ENCODE assay signal across 9 cellular contexts in genomic region chr1:110035236-110035752, GRCh38. TPM values are rescaled to one million over a fixed set of nuclear protein-coding genes. Genes with fewer than 3 reads are reported as not detected.
A peak's percentile ranks its signal among the peaks of the same experiment; 100 is the strongest.
DNase-seq lines count a peak whose midpoint lies in the region; ATAC-seq and TF ChIP-seq lines count a peak whose summit lies in the region.
"Had no signal": no experiment of that assay in that cellular context is flagged by ENCODE, and none has a peak within 500 bp of the region (broad histone marks: within the 10 kb centered on the region; RNA-seq: fewer than 3 reads in every experiment).

No MANE protein-coding gene starts in this region.

- CTCF ChIA-PET in SK-N-SH (lab: Yijun Ruan, JAX), result interaction anchor here (0.9 to 42.0 kb wide), 14 partner anchors 11 to 502 kb away, joined by 3 to 1768 read pairs (median 4); partner anchors contain the start of genes AHCYL1 and UBL4B

- H3K4me1 Mint-ChIP-seq in GM23338, result peaks cover 26% of the 10 kb centered on the region

- peak overlapping the region; percentile 76 for H3K4me3 ChIP-seq in GM23338
- H3K4me3 ChIP-seq in SK-N-SH (ENCODE audit: low read depth in 2 of 2, low read length in 1 of 2), result peak overlapping the region; percentile 62 to 99
- peak overlapping the region; percentile 93 for H3K4me3 ChIP-seq in psoas muscle

- H3K4me2 ChIP-seq in GM23338 (peak overlapping the region; percentile 93), SK-N-SH (peak overlapping the region; percentile 96)

- H3F3A ChIP-seq in GM23338 (replicated peaks; ENCODE audit: low read depth) (no peaks in the 10 kb centered on the region; the same call in 1 of the 2 replicates), SK-N-SH (replicated peaks; ENCODE audit: insufficient read depth) (no peaks in the 10 kb centered on the region)

- TF ChIP-seq EP300 in SK-N-SH (IDR thresholded peaks at IDR 0.05; ENCODE audit: borderline replicate concordance in 1 of 2, low read depth in 1 of 2, low read length in 1 of 2), result no peak

- DNase-seq in GM23338 (ENCODE audit: low spot score) (peak; percentile 72), SK-N-SH (no peak), fibroblast of peridontal ligament (ENCODE audit: extremely low read depth) (peak; percentile 21), psoas muscle (no peak), GOT3 (lab: John Stamatoyannopoulos, UW) (no peak), GF-D8 (lab: John Stamatoyannopoulos, UW) (no peak)

- peaks cover 29% of the 10 kb centered on the region for H3K36me3 Mint-ChIP-seq in GM23338 (ENCODE audit: low read depth)

- TF ChIP-seq CTCF in C4-2B (conservative IDR thresholded peaks at IDR 0.05) (no peak), GM23338 (conservative IDR thresholded peaks at IDR 0.05; ENCODE audit: low read depth in 2 of 2) (no peak), SK-N-SH (IDR thresholded peaks at IDR 0.05) (no peak), psoas muscle (IDR thresholded peaks at IDR 0.05) (no peak)

- peak overlapping the region; percentile 96 for H3K4me3 Mint-ChIP-seq in GM23338

- peak overlapping the region; percentile 82 for H3K27ac ChIP-seq in C4-2B
- no peak overlapping the region for H3K27ac ChIP-seq in GM23338 (ENCODE audit: low read depth)
- peak overlapping the region; percentile 82 to 89; a peak in 3 of 4 replicates for H3K27ac ChIP-seq in SK-N-SH (ENCODE audit: low read depth in 2 of 2, low read length in 1 of 2)
- H3K27ac ChIP-seq in psoas muscle, result peak overlapping the region; percentile 88

- H3K9me3 Mint-ChIP-seq in GM23338, result no peaks in the 10 kb centered on the region

- H3K9me3 ChIP-seq in SK-N-SH, result no peaks in the 10 kb centered on the region
- H3K9me3 ChIP-seq in psoas muscle, result no peaks in the 10 kb centered on the region

- H2AFZ ChIP-seq in GM23338 (peak overlapping the region; percentile 57), SK-N-SH (ENCODE audit: low read depth) (peak overlapping the region; percentile 98)

- H3K4me1 ChIP-seq in GM23338 (ENCODE audit: insufficient read depth) (peaks cover 25% of the 10 kb centered on the region), SK-N-SH (ENCODE audit: control insufficient read depth in 1 of 2, insufficient read depth in 2 of 2, low read depth in 1 of 2, low read length in 1 of 2) (peaks cover 4 to 9% of the 10 kb centered on the region in 2 experiments; a peak in 3 of 4 replicates), psoas muscle (peaks cover 14% of the 10 kb centered on the region)

- H4K20me1 ChIP-seq in GM23338 (replicated peaks; ENCODE audit: insufficient read depth) (peaks cover 15% of the 10 kb centered on the region), SK-N-SH (ENCODE audit: insufficient read depth) (peaks cover 15% of the 10 kb centered on the region; the same call in 1 of the 2 replicates)

- intact Hi-C loops in psoas muscle (cut with DNase I), result no loop called here

- no peak for TF ChIP-seq RAD21 in SK-N-SH (IDR thresholded peaks at IDR 0.05; ENCODE audit: low read length)

- POLR2A ChIA-PET in SK-N-SH (lab: Yijun Ruan, JAX), result interaction anchor here (0.6 to 1.9 kb wide), 12 partner anchors 10 to 487 kb away, joined by 3 to 16 read pairs (median 4); partner anchors contain the start of genes AHCYL1, GNAI3 and RBM15

- H3K36me3 ChIP-seq in GM23338 (ENCODE audit: insufficient read depth), result peaks cover 13% of the 10 kb centered on the region
- H3K36me3 ChIP-seq in SK-N-SH (replicated peaks in 1 of 2; ENCODE audit: control insufficient read depth in 1 of 2, insufficient read depth in 2 of 2, low read length in 1 of 2), result peaks cover 25% of the 10 kb centered on the region in 2 experiments
- H3K36me3 ChIP-seq in psoas muscle (ENCODE audit: insufficient read depth in 1 of 2, low read depth in 1 of 2), result peaks cover 14 to 34% of the 10 kb centered on the region in 2 donors

- 30% methylated on average over 7 of the region's 16 CpGs for WGBS in SK-N-SH (ENCODE audit: low lambda C conversion rate)
- 8 to 10% (median 10%) methylated on average over 14 to 16 of the region's 16 CpGs for WGBS in psoas muscle, 3 donors

- H3K27ac Mint-ChIP-seq in GM23338, result peak overlapping the region; percentile 88

- peak; percentile 70 for ATAC-seq in GM23338
- ATAC-seq in psoas muscle, result no peak
- no peak for ATAC-seq in HG03097 (IDR thresholded peaks at IDR 0.05; ENCODE audit: low FRiP score, unreplicated experiment)

- H3K79me2 ChIP-seq in GM23338 (replicated peaks; ENCODE audit: insufficient read depth) (peaks cover 28% of the 10 kb centered on the region), SK-N-SH (ENCODE audit: insufficient read depth) (peaks cover 33% of the 10 kb centered on the region)

- H3K27me3 Mint-ChIP-seq in GM23338 (ENCODE audit: insufficient read depth, low read depth, poor library complexity), result peaks cover 4% of the 10 kb centered on the region

- H3K9me2 ChIP-seq in GM23338 (ENCODE audit: insufficient read depth) (no peaks in the 10 kb centered on the region), SK-N-SH (no peaks in the 10 kb centered on the region)

- no peaks in the 10 kb centered on the region for H3K27me3 ChIP-seq in GM23338 (ENCODE audit: insufficient read depth)
- no peaks in the 10 kb centered on the region for H3K27me3 ChIP-seq in SK-N-SH (ENCODE audit: insufficient read depth)
- no peaks in the 10 kb centered on the region for H3K27me3 ChIP-seq in psoas muscle (ENCODE audit: insufficient read depth in 3 of 3, low read length in 2 of 3)

- H3K9ac ChIP-seq in SK-N-SH, result peak overlapping the region; percentile 99

TF ChIP-seq in GM23338, 12 proteins besides CTCF, POLR2A, EP300 and RAD21 (continues in another document):
- 0 out of 2 replicates have a peak, but pooled peaks have one; percentile 19 for TF ChIP-seq POLR2AphosphoS5 (IDR thresholded peaks at IDR 0.05; ENCODE audit: low read depth)

TF ChIP-seq in SK-N-SH, 30 proteins besides CTCF, POLR2A, EP300 and RAD21:
- TF ChIP-seq POLR2AphosphoS5 (IDR thresholded peaks at IDR 0.05; ENCODE audit: low read depth, low read length) (no peak), CHD2 (IDR thresholded peaks at IDR 0.05; ENCODE audit: low read length, partially characterized antibody) (no peak), MXI1 (IDR thresholded peaks at IDR 0.05; ENCODE audit: low read depth, low read length) (0 out of 2 replicates have a peak, but pooled peaks have one; percentile 35), RCOR1 (IDR thresholded peaks at IDR 0.05; ENCODE audit: low read length) (no peak), YY1 (IDR thresholded peaks at IDR 0.05; ENCODE audit: low read depth) (no peak), USF2 (IDR thresholded peaks at IDR 0.05; ENCODE audit: borderline replicate concordance, low read depth, low read length) (no peak), NFIC (IDR thresholded peaks at IDR 0.05; ENCODE audit: borderline replicate concordance) (no peak)

RNA-seq across cellular contexts. Expression of gene STRIP1, which starts 0.9 kb away (rescaled TPM):
- 50.6 and 63.1 TPM in 2 replicates for total RNA-seq in GM23338 (2014; rRNA removed; shearing (Covaris generic))
- polyA plus RNA-seq in GM23338 (2016; fragmentation: Nextera tagmentation; extraction: Ambion mirVana) (13.5 and 17.2 TPM in 2 replicates), SK-N-SH (2012; rRNA removed) (34.6 and 46.3 TPM in 2 replicates), psoas muscle (10 to 100 TPM; 12.1 to 17.4 (median 13.5) TPM)
- 19.4 and 26.7 TPM in 2 replicates for polyA plus RNA-seq in SK-N-SH (2012; cell fraction: cytosol; rRNA removed)
- polyA plus RNA-seq in SK-N-SH (2012; cell fraction: nucleus; rRNA removed), result 103 and 120 TPM in 2 replicates
- total RNA-seq in psoas muscle, result 10 to 100 TPM; 16.1 to 23.1 (median 17.0) TPM

RNA-seq across cellular contexts. Expression of gene ALX3, which starts 35.2 kb away (rescaled TPM):
- not detected in 2 replicates for total RNA-seq in GM23338 (2014; rRNA removed; shearing (Covaris generic))
- polyA plus RNA-seq in GM23338 (2016; fragmentation: Nextera tagmentation; extraction: Ambion mirVana) (0.17 TPM in 1 of 2 replicates, not detected in the other), SK-N-SH (2012; rRNA removed) (not detected in 2 replicates), psoas muscle (under 1 TPM; 0.04 to 0.11 (median 0.05) TPM)
- polyA plus RNA-seq in SK-N-SH (2012; cell fraction: cytosol; rRNA removed), result not detected in 2 replicates
- polyA plus RNA-seq in SK-N-SH (2012; cell fraction: nucleus; rRNA removed), result not detected in 2 replicates
- not detected for total RNA-seq in psoas muscle
- total RNA-seq: T-helper 1 cell treated with Interleukin-12 subunit alpha and Interleukin-12 subunit beta and Interleukin-4 antibody, amounts not matched to agents 30 ng/mL and 1 ng/mL, for 36 hours had no signal

RNA-seq across cellular contexts. Expression of gene AHCYL1, which starts 50.7 kb away (rescaled TPM):
- 60.4 and 63.3 TPM in 2 replicates for total RNA-seq in GM23338 (2014; rRNA removed; shearing (Covaris generic))
- polyA plus RNA-seq in GM23338 (2016; fragmentation: Nextera tagmentation; extraction: Ambion mirVana), result 65.3 and 70.0 TPM in 2 replicates
- polyA plus RNA-seq in SK-N-SH (2012; rRNA removed), result 39.7 and 49.0 TPM in 2 replicates
- polyA plus RNA-seq in SK-N-SH (2012; cell fraction: cytosol; rRNA removed), result 46.8 and 49.0 TPM in 2 replicates
- polyA plus RNA-seq in SK-N-SH (2012; cell fraction: nucleus; rRNA removed), result 47.8 and 72.0 TPM in 2 replicates
- 100 to 1,000 TPM in 1 of 4 donors, 10 to 100 TPM in 3; 60.2 to 128 (median 88.9) TPM for total RNA-seq in psoas muscle
- polyA plus RNA-seq in psoas muscle, result 10 to 100 TPM; 42.5 to 47.2 (median 46.2) TPM

Comparison
In these comparisons a context has a peak if more than half of its experiments do, and no peak if none do; other contexts are left out.
1. DNase-seq: peak in GM23338 (single experiment) and fibroblast of peridontal ligament (single experiment); none in SK-N-SH (single experiment), psoas muscle (0 of 2), GOT3 (single experiment) and GF-D8 (single experiment).
2. Peak in every context shown above with its lines, with median percentiles within 50 percentile points of each other: H3K4me3 ChIP-seq.